ENCODE assay signal across 8 cellular contexts in the genomic region with DNA sequence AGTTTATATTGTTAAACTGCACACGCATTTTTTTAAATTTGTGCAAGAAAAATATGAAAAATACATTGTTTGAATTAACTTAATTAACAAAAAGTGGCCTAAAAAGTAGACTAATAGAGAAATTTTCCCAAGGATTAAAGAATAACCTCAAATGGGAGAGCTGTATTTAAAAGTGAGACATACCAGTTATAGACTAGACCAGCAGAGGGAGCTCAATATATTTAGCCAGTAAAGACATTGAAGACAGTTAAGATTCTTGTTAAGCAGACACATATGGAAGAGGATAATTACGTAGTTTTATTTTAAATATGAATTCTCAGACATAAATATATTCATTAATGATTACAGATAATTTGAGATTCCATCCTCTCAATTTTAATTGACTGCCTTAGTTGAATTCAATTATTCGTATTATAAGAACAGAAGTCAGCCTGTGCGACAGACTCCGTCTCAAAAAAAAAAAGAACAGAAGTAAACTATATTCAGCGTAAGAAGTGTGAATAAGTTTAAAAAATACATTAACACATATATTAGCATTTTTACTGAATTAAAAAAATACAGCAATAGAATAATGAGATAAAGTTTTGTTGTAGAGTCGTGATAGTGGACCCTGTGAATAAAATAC.
DNase-seq lines count a peak whose midpoint lies in the region; ATAC-seq and TF ChIP-seq lines count a peak whose summit lies in the region.

No MANE protein-coding gene starts in this region.

- H3K27me3 Mint-ChIP-seq in neural crest cell (ENCODE audit: low read depth), result peaks cover 9% of the 10 kb centered on the region

- H3K27ac Mint-ChIP-seq in neural crest cell (ENCODE audit: unreplicated experiment), result no peak overlapping the region

- no peaks in the 10 kb centered on the region for H3K4me1 Mint-ChIP-seq in neural crest cell

- no peaks in the 10 kb centered on the region for H3K36me3 Mint-ChIP-seq in neural crest cell (ENCODE audit: low read depth)

- TF ChIP-seq CTCF in neural crest cell (conservative IDR thresholded peaks at IDR 0.05), result peak; percentile 90

- peak; percentile 70 for ATAC-seq in GM21381 (IDR thresholded peaks at IDR 0.05; ENCODE audit: unreplicated experiment)
- peak; percentile 61 for ATAC-seq in HG03571 (IDR thresholded peaks at IDR 0.05; ENCODE audit: unreplicated experiment)

- H3K4me3 Mint-ChIP-seq in neural crest cell, result no peak overlapping the region

- no peaks in the 10 kb centered on the region for H3K9me3 Mint-ChIP-seq in neural crest cell

- DNase-seq in DMS53 (lab: John Stamatoyannopoulos, UW), result peak; percentile 70
- DNase-seq in NOMO-1 treated with dmso at 0.1 percent for 144 hours (lab: John Stamatoyannopoulos, UW; ENCODE audit: unreplicated experiment), result peak; percentile 2
- DNase-seq in dermis microvascular lymphatic vessel endothelial cell (ENCODE audit: low read depth in 2 of 2), result peak; percentile 14 to 24
- DNase-seq in neural crest cell (ENCODE audit: low read depth, low spot score), result no peak
- no peak for DNase-seq in middle frontal gyrus (ENCODE audit: extremely low spot score, low spot score)
- DNase-seq in C1 segment of cervical spinal cord (lab: John Stamatoyannopoulos, UW), result no peak

Comparison
In these comparisons a context has a peak if more than half of its experiments do, and no peak if none do; other contexts are left out.
1. DNase-seq: peak in DMS53 (single experiment), NOMO-1 treated with dmso at 0.1 percent for 144 hours (single experiment) and dermis microvascular lymphatic vessel endothelial cell (2 of 2); none in neural crest cell (single experiment), middle frontal gyrus (single experiment) and C1 segment of cervical spinal cord (0 of 14).